Comparison of ENCODE assay signal across 17 cellular contexts in the genomic region with DNA sequence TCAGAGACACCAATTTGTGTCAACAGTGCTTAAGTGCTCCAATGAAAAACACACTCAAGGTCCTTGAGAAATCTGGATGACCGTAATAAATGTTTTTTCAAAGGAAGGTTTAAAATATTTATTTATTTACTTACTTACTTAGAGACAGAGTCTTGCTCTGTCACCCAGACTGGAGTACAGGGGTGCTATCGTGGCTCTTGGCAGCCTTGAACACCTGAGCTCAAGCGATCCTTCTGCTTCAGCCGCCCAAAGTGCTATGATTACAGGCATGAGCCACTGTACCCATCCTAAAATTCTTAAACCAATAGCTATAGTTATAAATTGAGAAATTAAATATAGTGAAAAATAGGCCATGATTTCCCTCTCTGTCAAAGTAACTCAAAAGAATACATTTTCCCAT. TPM values are rescaled to one million over a fixed set of nuclear protein-coding genes. Genes with fewer than 3 reads are reported as not detected.
DNase-seq lines count a peak whose midpoint lies in the region; FAIRE-seq and TF ChIP-seq lines count a peak whose summit lies in the region.
"Had no signal": no experiment of that assay in that cellular context is flagged by ENCODE, and none has a peak within 500 bp of the region (broad histone marks: within the 10 kb centered on the region; RNA-seq: fewer than 3 reads in every experiment).

No MANE protein-coding gene starts in this region.

- no peaks in the 10 kb centered on the region for H3K9me3 Mint-ChIP-seq in nephron progenitor cell
- H3K9me3 Mint-ChIP-seq: CD4-positive, alpha-beta T cell; T-helper 1 cell treated with Interleukin-12 subunit alpha and Interleukin-12 subunit beta and Interleukin-4 antibody, amounts not matched to agents 30 μg/mL and 1 μg/mL, for 36 hours had no signal

- DNase-seq in NCI-H1417 (lab: John Stamatoyannopoulos, UW) (peak; percentile 12 to 80 (median 59)), NCI-H1417 treated with DMSO at 0.1 percent for 48 hours (lab: John Stamatoyannopoulos, UW) (no peak), NCI-H1105 (lab: John Stamatoyannopoulos, UW) (peak; percentile 36), NCI-H2227 (lab: John Stamatoyannopoulos, UW; ENCODE audit: unreplicated experiment) (peak; percentile 55), nephron progenitor cell (no peak), A172 (ENCODE audit: low spot score) (no peak), RCC 7860 (ENCODE audit: low spot score) (no peak)
- DNase-seq: CD4-positive, alpha-beta T cell; DND-41; KBM-7; NCI-H526 treated with DMSO at 0.1 percent for 48 hours; RPMI8226; SIG-M5 had no signal

- H3K4me1 Mint-ChIP-seq in nephron progenitor cell: peaks cover 23% of the 10 kb centered on the region

- H3K27ac Mint-ChIP-seq in nephron progenitor cell: peak overlapping the region; percentile 89
- H3K27ac Mint-ChIP-seq: CD4-positive, alpha-beta T cell; T-helper 1 cell treated with Interleukin-12 subunit alpha and Interleukin-12 subunit beta and Interleukin-4 antibody, amounts not matched to agents 30 μg/mL and 1 μg/mL, for 36 hours had no signal

- no peak for FAIRE-seq in RCC 7860 (lab: Jason Lieb, UNC)
- FAIRE-seq: A549, H54 had no signal

- TF ChIP-seq CTCF in nephron progenitor cell (IDR thresholded peaks at IDR 0.05): no peak

- no peak overlapping the region for H3K4me3 Mint-ChIP-seq in nephron progenitor cell
- H3K4me3 Mint-ChIP-seq: CD4-positive, alpha-beta T cell; T-helper 1 cell treated with Interleukin-12 subunit alpha and Interleukin-12 subunit beta and Interleukin-4 antibody, amounts not matched to agents 30 μg/mL and 1 μg/mL, for 36 hours had no signal

- H3K36me3 Mint-ChIP-seq in nephron progenitor cell (ENCODE audit: low read depth): no peaks in the 10 kb centered on the region

- no peaks in the 10 kb centered on the region for H3K27me3 Mint-ChIP-seq in nephron progenitor cell (ENCODE audit: low read depth, poor library complexity)

RNA-seq across cellular contexts. Expression of a gene that starts 17.3 kb away (rescaled TPM):
- 0.07 TPM in 1 of 2 replicates, not detected in the other for total RNA-seq in A172 (2014; rRNA removed; shearing (Covaris generic))
- total RNA-seq: CD4-positive, alpha-beta T cell; G401 had no signal

RNA-seq across cellular contexts. Expression of a gene that starts 41.9 kb away (rescaled TPM):
- total RNA-seq in A172 (2014; rRNA removed; shearing (Covaris generic)): 19.8 and 27.2 TPM in 2 replicates

RNA-seq across cellular contexts. Expression of a gene that starts 42.0 kb away (rescaled TPM):
- total RNA-seq in A172 (2014; rRNA removed; shearing (Covaris generic)): 10.8 and 12.0 TPM in 2 replicates

Comparison
In these comparisons a context has a peak if more than half of its experiments do, and no peak if none do; other contexts are left out.
1. DNase-seq: peak in NCI-H1417 (3 of 3), NCI-H1105 (single experiment) and NCI-H2227 (single experiment); none in NCI-H1417 treated with DMSO at 0.1 percent for 48 hours (single experiment), nephron progenitor cell (single experiment), A172 (single experiment) and RCC 7860 (single experiment).